ENCODE assay signal across 1 cellular context in genomic region chr20:11305406-11305805, GRCh38.
TF ChIP-seq lines count a peak whose summit lies in the region.

No MANE protein-coding gene starts in this region.

TF ChIP-seq in H1, 55 proteins besides CTCF, POLR2A, EP300 and RAD21 (continued from another document):
- TF ChIP-seq CTBP2 (IDR thresholded peaks at IDR 0.05; ENCODE audit: borderline replicate concordance, insufficient read depth, insufficient read length, low read length) (no peak), FOSL1 (IDR thresholded peaks at IDR 0.05; ENCODE audit: insufficient read depth, low read depth, low read length) (no peak), EGR1 (IDR thresholded peaks at IDR 0.05; ENCODE audit: borderline replicate concordance, low read depth, low read length) (peak; percentile 29; the same call in 1 of the 2 replicates), ASH2L (IDR thresholded peaks at IDR 0.05; ENCODE audit: low read length) (no peak), CBX5 (IDR thresholded peaks at IDR 0.05; ENCODE audit: low read depth, low read length) (no peak), SAP30 (IDR thresholded peaks at IDR 0.05; ENCODE audit: insufficient read depth, insufficient replicate concordance, low read length) (no peak)
- TF ChIP-seq, protein P1, sequence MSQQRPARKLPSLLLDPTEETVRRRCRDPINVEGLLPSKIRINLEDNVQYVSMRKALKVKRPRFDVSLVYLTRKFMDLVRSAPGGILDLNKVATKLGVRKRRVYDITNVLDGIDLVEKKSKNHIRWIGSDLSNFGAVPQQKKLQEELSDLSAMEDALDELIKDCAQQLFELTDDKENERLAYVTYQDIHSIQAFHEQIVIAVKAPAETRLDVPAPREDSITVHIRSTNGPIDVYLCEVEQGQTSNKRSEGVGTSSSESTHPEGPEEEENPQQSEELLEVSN (IDR thresholded peaks at IDR 0.05) = peak; percentile 32; the same call in 1 of the 2 replicates
